In genomic region chr19:3398900-3399278, GRCh38 we compare ENCODE assay signal across 13 cellular contexts. TPM values are rescaled to one million over a fixed set of nuclear protein-coding genes. Genes with fewer than 3 reads are reported as not detected.
DNase-seq lines count a peak whose midpoint lies in the region; ATAC-seq, FAIRE-seq and TF ChIP-seq lines count a peak whose summit lies in the region.
"Had no signal": no experiment of that assay in that cellular context is flagged by ENCODE, and none has a peak within 500 bp of the region (broad histone marks: within the 10 kb centered on the region; RNA-seq: fewer than 3 reads in every experiment).

No MANE protein-coding gene starts in this region.

- H3K9me3 Mint-ChIP-seq in MCF 10A (ENCODE audit: unreplicated experiment) = no peaks in the 10 kb centered on the region
- H3K9me3 Mint-ChIP-seq: activated naive CD8-positive, alpha-beta T cell treated with anti-CD3 and anti-CD28 coated beads, Interleukin-2, amount 10 ng/mL, durations not matched to agents 7 days and 5 days; stimulated activated naive CD8-positive, alpha-beta T cell treated with anti-CD3 and anti-CD28 coated beads, Interleukin-15, amount 100 ng/mL, for 72 hours had no signal

- no peaks in the 10 kb centered on the region for H3K36me3 ChIP-seq in breast epithelium
- peaks cover 0 to 7% of the 10 kb centered on the region in 2 donors for H3K36me3 ChIP-seq in kidney (ENCODE audit: control insufficient read depth in 1 of 2, insufficient read depth in 2 of 2, low read length in 2 of 2)
- H3K36me3 ChIP-seq in rectal smooth muscle tissue (ENCODE audit: control insufficient read depth, insufficient read depth, low read length) = no peaks in the 10 kb centered on the region

- H3K27me3 Mint-ChIP-seq in MCF 10A (ENCODE audit: insufficient read depth, unreplicated experiment) = no peaks in the 10 kb centered on the region
- H3K27me3 Mint-ChIP-seq: activated naive CD8-positive, alpha-beta T cell treated with anti-CD3 and anti-CD28 coated beads, Interleukin-2, amount 10 ng/mL, durations not matched to agents 7 days and 5 days; stimulated activated naive CD8-positive, alpha-beta T cell treated with anti-CD3 and anti-CD28 coated beads, Interleukin-15, amount 100 ng/mL, for 72 hours had no signal

- H3K4me3 Mint-ChIP-seq in MCF 10A (ENCODE audit: unreplicated experiment) = no peak overlapping the region
- H3K4me3 Mint-ChIP-seq: activated naive CD8-positive, alpha-beta T cell treated with anti-CD3 and anti-CD28 coated beads, Interleukin-2, amount 10 ng/mL, durations not matched to agents 7 days and 5 days; stimulated activated naive CD8-positive, alpha-beta T cell treated with anti-CD3 and anti-CD28 coated beads, Interleukin-15, amount 100 ng/mL, for 72 hours had no signal

- no peak for FAIRE-seq in kidney (lab: Jason Lieb, UNC)

- no peak for TF ChIP-seq POLR2A in breast epithelium (IDR thresholded peaks at IDR 0.05)

- no peak overlapping the region for H3K27ac Mint-ChIP-seq in MCF 10A (ENCODE audit: low read depth, unreplicated experiment)
- H3K27ac Mint-ChIP-seq: activated naive CD8-positive, alpha-beta T cell treated with anti-CD3 and anti-CD28 coated beads, Interleukin-2, amount 10 ng/mL, durations not matched to agents 7 days and 5 days had no signal

- no peaks in the 10 kb centered on the region for H3K27me3 ChIP-seq in breast epithelium
- no peaks in the 10 kb centered on the region for H3K27me3 ChIP-seq in rectal smooth muscle tissue (ENCODE audit: control insufficient read depth, insufficient read depth, low read length)

- peaks cover 53% of the 10 kb centered on the region for H3K36me3 Mint-ChIP-seq in MCF 10A (ENCODE audit: insufficient read depth, unreplicated experiment)

- DNase-seq in breast epithelium (ENCODE audit: low spot score in 2 of 2) (no peak), MCF 10A (ENCODE audit: unreplicated experiment) (no peak), kidney (no peak), NCI-H510A treated with DMSO at 0.1 percent for 48 hours (lab: John Stamatoyannopoulos, UW) (no peak), COR-L47 (lab: John Stamatoyannopoulos, UW) (no peak)
- DNase-seq in activated naive CD4-positive, alpha-beta T cell treated with Interleukin-2 at 50 U/mL for 16 hours = no peak
- DNase-seq: activated CD8-positive, alpha-beta memory T cell treated with anti-CD3 and anti-CD28 coated beads, Interleukin-2, amount 50 U/mL, for 48 hours; activated naive CD8-positive, alpha-beta T cell treated with anti-CD3 and anti-CD28 coated beads, Interleukin-2, amount 10 ng/mL, durations not matched to agents 7 days and 5 days; dermis blood vessel endothelial cell; stimulated activated naive CD8-positive, alpha-beta T cell treated with anti-CD3 and anti-CD28 coated beads, Interleukin-15, amount 100 ng/mL, for 72 hours had no signal

- H3K9ac ChIP-seq in kidney (ENCODE audit: low read length in 2 of 2) (peak overlapping the region in 1 of 2 donors; percentile 96), rectal smooth muscle tissue (ENCODE audit: low read length) (no peak overlapping the region)

- H3K9me3 ChIP-seq in breast epithelium (no peaks in the 10 kb centered on the region), kidney (ENCODE audit: control insufficient read depth in 1 of 2, low read length in 2 of 2) (no peaks in the 10 kb centered on the region)

- CTCF ChIA-PET in MCF 10A (lab: Yijun Ruan, JAX) = interaction anchor here (0.6 to 3.1 kb wide), 2 partner anchors 11 to 12 kb away, joined by 3 to 9 read pairs; no protein-coding TSS in a partner anchor

- no peak for TF ChIP-seq CTCF in breast epithelium (IDR thresholded peaks at IDR 0.05)
- TF ChIP-seq CTCF in MCF 10A (IDR thresholded peaks at IDR 0.05; ENCODE audit: unreplicated experiment) = no peak
- no peak for TF ChIP-seq CTCF in kidney (IDR thresholded peaks at IDR 0.05; ENCODE audit: borderline replicate concordance, extremely low read depth, insufficient read depth)

- peak overlapping the region; percentile 5 to 57 (median 42) for H3K4me3 ChIP-seq in breast epithelium
- H3K4me3 ChIP-seq in kidney (ENCODE audit: low read length in 2 of 2) = peak overlapping the region in 1 of 2 donors; percentile 18
- H3K4me3 ChIP-seq in rectal smooth muscle tissue (ENCODE audit: low read length) = peak overlapping the region; percentile 22
- H3K4me3 ChIP-seq: SK-N-MC had no signal

- no TSS peak for BruUV-seq in MCF 10A (replicated peaks; lab: Mats Ljungman, UMichigan)

- POLR2A ChIA-PET in MCF 10A (lab: Yijun Ruan, JAX) = interaction anchor here (1.1 to 2.9 kb wide), 2 partner anchors 10 to 14 kb away, joined by 3 to 12 read pairs; no protein-coding TSS in a partner anchor

- peak overlapping the region; percentile 90 to 100 for H3K27ac ChIP-seq in breast epithelium
- peak overlapping the region; percentile 82 to 99 for H3K27ac ChIP-seq in kidney (ENCODE audit: low read depth in 2 of 2, low read length in 2 of 2)
- H3K27ac ChIP-seq in rectal smooth muscle tissue (ENCODE audit: low read depth, low read length) = peak overlapping the region; percentile 99
- H3K27ac ChIP-seq: SK-N-MC had no signal

- H3K4me1 ChIP-seq in breast epithelium (peaks cover 0 to 11% of the 10 kb centered on the region in 2 donors), kidney (ENCODE audit: control insufficient read depth in 1 of 2, insufficient read depth in 1 of 2, low read depth in 1 of 2, low read length in 2 of 2) (peaks cover 16 to 38% of the 10 kb centered on the region in 2 donors), rectal smooth muscle tissue (ENCODE audit: control insufficient read depth, insufficient read depth, low read length) (peaks cover 31% of the 10 kb centered on the region)

- intact Hi-C loops in breast epithelium (cut with DNase I; ENCODE audit: low total_unique reads) = no loop called here
- intact Hi-C loops in MCF 10A (cut with micrococcal nuclease) = no loop called here
- intact Hi-C loops in kidney (cut with DNase I) = no loop called here

- peaks cover 17% of the 10 kb centered on the region for H3K4me1 Mint-ChIP-seq in MCF 10A (ENCODE audit: insufficient read depth, unreplicated experiment)
- H3K4me1 Mint-ChIP-seq: activated naive CD8-positive, alpha-beta T cell treated with anti-CD3 and anti-CD28 coated beads, Interleukin-2, amount 10 ng/mL, durations not matched to agents 7 days and 5 days; stimulated activated naive CD8-positive, alpha-beta T cell treated with anti-CD3 and anti-CD28 coated beads, Interleukin-15, amount 100 ng/mL, for 72 hours had no signal

- no peak for ATAC-seq in GM19023 (IDR thresholded peaks at IDR 0.05; ENCODE audit: unreplicated experiment)
- ATAC-seq: stimulated activated naive CD8-positive, alpha-beta T cell treated with anti-CD3 and anti-CD28 coated beads, Interleukin-15, amount 100 ng/mL, for 72 hours had no signal

RNA-seq across cellular contexts. Expression of gene NFIC, which starts 32.5 kb away (rescaled TPM):
- 10 to 100 TPM; 48.9 to 97.8 (median 73.1) TPM for total RNA-seq in breast epithelium
- total RNA-seq in MCF 10A (2022) = 83.4 and 85.5 TPM in 2 replicates
- 173 TPM for total RNA-seq in kidney
- 20.3 TPM for polyA plus RNA-seq in kidney (ENCODE audit: insufficient read depth, low read depth, low replicate concordance)
